ENCODE assay signal across 20 cellular contexts in genomic region chr2:39919511-39920317, GRCh38.
A peak's percentile ranks its signal among the peaks of the same experiment; 100 is the strongest.
DNase-seq lines count a peak whose midpoint lies in the region; ATAC-seq, FAIRE-seq and TF ChIP-seq lines count a peak whose summit lies in the region.
"Had no signal": no experiment of that assay in that cellular context is flagged by ENCODE, and none has a peak within 500 bp of the region (broad histone marks: within the 10 kb centered on the region; RNA-seq: fewer than 3 reads in every experiment).

No MANE protein-coding gene starts in this region.

- H3K27me3 ChIP-seq in mesenchymal stem cell (ENCODE audit: control insufficient read depth in 1 of 2, insufficient read depth in 1 of 2, low read length in 2 of 2) = no peaks in the 10 kb centered on the region
- H3K27me3 ChIP-seq in upper lobe of left lung = no peaks in the 10 kb centered on the region
- H3K27me3 ChIP-seq in uterus = no peaks in the 10 kb centered on the region
- no peaks in the 10 kb centered on the region for H3K27me3 ChIP-seq in PC-9 (ENCODE audit: insufficient read depth, low read depth)
- H3K27me3 ChIP-seq: dorsolateral prefrontal cortex had no signal

- CTCF ChIA-PET in OCI-LY7 (lab: Charles Lee; ENCODE audit: unreplicated experiment) (interaction anchor here (1.0 to 1.7 kb wide), 2 partner anchors 11 to 68 kb away, joined by 3 to 4 read pairs; no protein-coding TSS in a partner anchor), PC-9 (lab: Charles Lee) (no interaction called here)

- H3K27ac ChIP-seq in OCI-LY7 (ENCODE audit: low read depth, low read length, poor library complexity, severe bottlenecking) = peak overlapping the region; percentile 95
- no peak overlapping the region for H3K27ac ChIP-seq in mesenchymal stem cell (ENCODE audit: low read length, poor library complexity, severe bottlenecking)
- no peak overlapping the region for H3K27ac ChIP-seq in upper lobe of left lung
- no peak overlapping the region for H3K27ac ChIP-seq in kidney (ENCODE audit: low read depth in 2 of 2, low read length in 2 of 2)
- no peak overlapping the region for H3K27ac ChIP-seq in uterus
- H3K27ac ChIP-seq in PC-9 = no peak overlapping the region
- H3K27ac ChIP-seq: psoas muscle had no signal

- H2BK12ac ChIP-seq in mesenchymal stem cell (ENCODE audit: low read length in 2 of 2) = no peak overlapping the region

- H3K18ac ChIP-seq in mesenchymal stem cell (ENCODE audit: low read depth in 1 of 2, low read length in 2 of 2) = no peak overlapping the region

- H4K8ac ChIP-seq in mesenchymal stem cell (ENCODE audit: low read length) = no peak overlapping the region

- H3K4ac ChIP-seq in mesenchymal stem cell (ENCODE audit: low read depth in 1 of 2, low read length in 2 of 2) = no peak overlapping the region

- FAIRE-seq in kidney (lab: Jason Lieb, UNC) = no peak
- FAIRE-seq: frontal cortex had no signal

- no peak overlapping the region for H2BK5ac ChIP-seq in mesenchymal stem cell (ENCODE audit: low read depth, low read length, poor library complexity, severe bottlenecking)

- H3K9me2 ChIP-seq in OCI-LY7 (ENCODE audit: insufficient read depth, low read length) = no peaks in the 10 kb centered on the region
- H3K9me2 ChIP-seq in PC-9 (ENCODE audit: insufficient read depth) = peaks cover 3% of the 10 kb centered on the region; the same call in 1 of the 2 replicates

- H3K79me1 ChIP-seq in mesenchymal stem cell (replicated peaks; ENCODE audit: low read length, poor library complexity, severe bottlenecking) = no peaks in the 10 kb centered on the region

- H2AFZ ChIP-seq in OCI-LY7 (ENCODE audit: low read length) (peak overlapping the region; percentile 59; the same call in 1 of the 2 replicates), mesenchymal stem cell (ENCODE audit: low read depth, low read length) (no peak overlapping the region), PC-9 (no peak overlapping the region)

- no peaks in the 10 kb centered on the region for H3K36me3 Mint-ChIP-seq in activated naive CD4-positive, alpha-beta T cell treated with anti-CD3 and anti-CD28 coated beads, Interleukin-2, amount 50 U/mL, for 72 hours

- peak overlapping the region; percentile 82 for H4K91ac ChIP-seq in mesenchymal stem cell (ENCODE audit: low read length)

- H3K14ac ChIP-seq in mesenchymal stem cell (ENCODE audit: low read length in 2 of 2) = peak overlapping the region in 1 of 2 experiments; percentile 5

- peaks cover 78% of the 10 kb centered on the region for H3K4me1 ChIP-seq in OCI-LY7 (ENCODE audit: insufficient read depth, low read length, poor library complexity, severe bottlenecking)
- peaks cover 2% of the 10 kb centered on the region for H3K4me1 ChIP-seq in mesenchymal stem cell (ENCODE audit: control insufficient read depth, insufficient read depth, low read depth, low read length)
- no peaks in the 10 kb centered on the region for H3K4me1 ChIP-seq in upper lobe of left lung
- no peaks in the 10 kb centered on the region for H3K4me1 ChIP-seq in kidney (ENCODE audit: control insufficient read depth in 1 of 2, insufficient read depth in 1 of 2, low read depth in 1 of 2, low read length in 2 of 2)
- peaks cover 0 to 4% of the 10 kb centered on the region in 2 donors for H3K4me1 ChIP-seq in uterus
- H3K4me1 ChIP-seq in PC-9 (replicated peaks; ENCODE audit: insufficient read depth) = no peaks in the 10 kb centered on the region
- H3K4me1 ChIP-seq: psoas muscle had no signal

- no peak overlapping the region for H2BK15ac ChIP-seq in mesenchymal stem cell (ENCODE audit: low read depth, poor library complexity, severe bottlenecking)

- H3F3A ChIP-seq in PC-9 (ENCODE audit: insufficient read depth, low read depth) = no peaks in the 10 kb centered on the region

- intact Hi-C loops in OCI-LY7 (cut with micrococcal nuclease; ENCODE audit: unreplicated experiment) (loop anchor here (2.0 to 5.0 kb wide), 6 partner anchors 69 to 325 kb away; no protein-coding TSS in a partner anchor), kidney (cut with DNase I) (loop anchor here (10.0 kb wide), 1 partner anchor 635 kb away; no protein-coding TSS in a partner anchor), uterus (cut with DNase I; ENCODE audit: low total_unique reads) (no loop called here), PC-9 (cut with micrococcal nuclease; ENCODE audit: unreplicated experiment) (no loop called here)

- no peak overlapping the region for H2BK120ac ChIP-seq in mesenchymal stem cell (ENCODE audit: low read depth, low read length)

- H3K9ac ChIP-seq in mesenchymal stem cell (ENCODE audit: low read length) = no peak overlapping the region
- no peak overlapping the region for H3K9ac ChIP-seq in kidney (ENCODE audit: low read length in 2 of 2)

- ATAC-seq in activated naive CD4-positive, alpha-beta T cell treated with anti-CD3 and anti-CD28 coated beads, Interleukin-2, amount 50 U/mL, for 72 hours = peak; percentile 75 to 90
- peak; percentile 28 to 57 for ATAC-seq in upper lobe of left lung (ENCODE audit: low FRiP score in 2 of 2)
- ATAC-seq: psoas muscle had no signal

- no peak for TF ChIP-seq POLR2A in upper lobe of left lung (IDR thresholded peaks at IDR 0.05)
- TF ChIP-seq POLR2A in uterus (IDR thresholded peaks at IDR 0.05) = no peak

- H3K9me3 ChIP-seq in OCI-LY7 (ENCODE audit: low read length) (peaks cover 15% of the 10 kb centered on the region), mesenchymal stem cell (ENCODE audit: control insufficient read depth, low read length) (no peaks in the 10 kb centered on the region), upper lobe of left lung (no peaks in the 10 kb centered on the region), kidney (ENCODE audit: control insufficient read depth in 1 of 2, low read length in 2 of 2) (no peaks in the 10 kb centered on the region), uterus (no peaks in the 10 kb centered on the region), PC-9 (ENCODE audit: insufficient read depth, low read depth) (no peaks in the 10 kb centered on the region)
- H3K9me3 ChIP-seq: psoas muscle had no signal

- H3K79me2 ChIP-seq in OCI-LY7 (ENCODE audit: insufficient read depth, low read depth, low read length) (no peaks in the 10 kb centered on the region), PC-9 (ENCODE audit: low read depth) (no peaks in the 10 kb centered on the region)

- H4K20me1 ChIP-seq in OCI-LY7 (ENCODE audit: insufficient read depth, low read length) (no peaks in the 10 kb centered on the region), PC-9 (ENCODE audit: insufficient read depth) (no peaks in the 10 kb centered on the region)

- H3K4me2 ChIP-seq in OCI-LY7 (ENCODE audit: low read length) (peak overlapping the region; percentile 77), mesenchymal stem cell (ENCODE audit: low read length, poor library complexity, severe bottlenecking) (no peak overlapping the region), PC-9 (no peak overlapping the region)

- H2AK5ac ChIP-seq in mesenchymal stem cell (ENCODE audit: low read length, severe bottlenecking) = no peak overlapping the region

- H3K23ac ChIP-seq in mesenchymal stem cell (ENCODE audit: low read length in 2 of 2) = peak overlapping the region in 1 of 2 experiments; percentile 28

- H3K4me3 ChIP-seq in OCI-LY7 (ENCODE audit: low read depth, low read length, poor library complexity, severe bottlenecking) = peak overlapping the region; percentile 50
- H3K4me3 ChIP-seq in mesenchymal stem cell (ENCODE audit: insufficient read depth in 1 of 2, low read depth in 1 of 2, low read length in 2 of 2) = no peak overlapping the region
- H3K4me3 ChIP-seq in upper lobe of left lung = no peak overlapping the region
- H3K4me3 ChIP-seq in kidney (ENCODE audit: low read length in 2 of 2) = no peak overlapping the region
- no peak overlapping the region for H3K4me3 ChIP-seq in uterus
- no peak overlapping the region for H3K4me3 ChIP-seq in PC-9
- H3K4me3 ChIP-seq: dorsolateral prefrontal cortex, psoas muscle had no signal

- peak overlapping the region; percentile 46 to 78 for H3K27ac Mint-ChIP-seq in activated naive CD4-positive, alpha-beta T cell treated with anti-CD3 and anti-CD28 coated beads, Interleukin-2, amount 50 U/mL, for 72 hours
- H3K27ac Mint-ChIP-seq: activated B cell treated with CpG ODN at 0.5 μM for 24 hours had no signal

- TF ChIP-seq CTCF in OCI-LY7 (conservative IDR thresholded peaks at IDR 0.05; ENCODE audit: low read length) (no peak), upper lobe of left lung (IDR thresholded peaks at IDR 0.05) (no peak), kidney (IDR thresholded peaks at IDR 0.05; ENCODE audit: borderline replicate concordance, extremely low read depth, insufficient read depth) (no peak), uterus (IDR thresholded peaks at IDR 0.05) (no peak), PC-9 (conservative IDR thresholded peaks at IDR 0.05) (no peak)

- peak in 1 of 2 donors; percentile 25 for DNase-seq in activated naive CD4-positive, alpha-beta T cell treated with anti-CD3 and anti-CD28 coated beads, Interleukin-2, amount 50 U/mL, for 72 hours (ENCODE audit: low spot score in 2 of 2)
- DNase-seq in activated naive CD4-positive, alpha-beta T cell treated with anti-CD3 and anti-CD28 coated beads, Interleukin-2, amount 50 U/mL, for 16 hours = no peak
- DNase-seq in OCI-LY7 (ENCODE audit: low spot score) (peak; percentile 85), mesenchymal stem cell (no peak), upper lobe of left lung (peak in 1 of 2 donors; percentile 22), kidney (no peak), uterus (no peak), PC-9 (no peak)
- DNase-seq: activated B cell treated with CpG ODN at 0.5 μM for 24 hours, amniotic stem cell, COR-L47, dorsolateral prefrontal cortex, kidney glomerular epithelial cell, mesendoderm, NCI-H1048, NCI-H2029 treated with DMSO at 0.1 percent for 48 hours, NCI-H510A treated with DMSO at 0.1 percent for 48 hours, OCI-M1 had no signal

- 92% methylated on average over 5 of the region's 5 CpGs for WGBS in mesenchymal stem cell
- WGBS in upper lobe of left lung, 2 donors = 97% methylated on average over 5 of the region's 5 CpGs; no CpG with 5 or more reads in 1 of the 2 donors

- no TSS peak for BruUV-seq in OCI-LY7 (replicated peaks; lab: Mats Ljungman, UMichigan)
- no TSS peak for BruUV-seq in PC-9 (replicated peaks; lab: Mats Ljungman, UMichigan)

- H3K36me3 ChIP-seq in OCI-LY7 (ENCODE audit: insufficient read depth, low read length) (peaks cover 24% of the 10 kb centered on the region), mesenchymal stem cell (ENCODE audit: control insufficient read depth in 1 of 2, insufficient read depth in 2 of 2, low read depth in 1 of 2, low read length in 2 of 2) (no peaks in the 10 kb centered on the region), upper lobe of left lung (no peaks in the 10 kb centered on the region), kidney (ENCODE audit: control insufficient read depth in 1 of 2, insufficient read depth in 2 of 2, low read length in 2 of 2) (no peaks in the 10 kb centered on the region), uterus (no peaks in the 10 kb centered on the region), PC-9 (ENCODE audit: low read depth) (no peaks in the 10 kb centered on the region)

- no peak for TF ChIP-seq EP300 in upper lobe of left lung (IDR thresholded peaks at IDR 0.05)

- H3K9me3 Mint-ChIP-seq in activated naive CD4-positive, alpha-beta T cell treated with anti-CD3 and anti-CD28 coated beads, Interleukin-2, amount 50 U/mL, for 72 hours = peaks cover 0 to 4% of the 10 kb centered on the region in 2 donors
- H3K9me3 Mint-ChIP-seq: activated B cell treated with CpG ODN at 0.5 μM for 24 hours had no signal

- POLR2A ChIA-PET in OCI-LY7 (lab: Charles Lee) (interaction anchor here (0.5 to 1.9 kb wide), 9 partner anchors 10 to 743 kb away, joined by 3 to 5 read pairs (median 3); no protein-coding TSS in a partner anchor), PC-9 (lab: Charles Lee; ENCODE audit: unreplicated experiment) (no interaction called here)

Comparison
In these comparisons a context has a peak if more than half of its experiments do, and no peak if none do; other contexts are left out.
1. intact Hi-C loops: an anchor here in OCI-LY7 (2.0 to 5.0 kb wide) and kidney (10.0 kb wide); none called in uterus and PC-9.